Comparison of ENCODE assay signal across 17 cellular contexts in the genomic region with DNA sequence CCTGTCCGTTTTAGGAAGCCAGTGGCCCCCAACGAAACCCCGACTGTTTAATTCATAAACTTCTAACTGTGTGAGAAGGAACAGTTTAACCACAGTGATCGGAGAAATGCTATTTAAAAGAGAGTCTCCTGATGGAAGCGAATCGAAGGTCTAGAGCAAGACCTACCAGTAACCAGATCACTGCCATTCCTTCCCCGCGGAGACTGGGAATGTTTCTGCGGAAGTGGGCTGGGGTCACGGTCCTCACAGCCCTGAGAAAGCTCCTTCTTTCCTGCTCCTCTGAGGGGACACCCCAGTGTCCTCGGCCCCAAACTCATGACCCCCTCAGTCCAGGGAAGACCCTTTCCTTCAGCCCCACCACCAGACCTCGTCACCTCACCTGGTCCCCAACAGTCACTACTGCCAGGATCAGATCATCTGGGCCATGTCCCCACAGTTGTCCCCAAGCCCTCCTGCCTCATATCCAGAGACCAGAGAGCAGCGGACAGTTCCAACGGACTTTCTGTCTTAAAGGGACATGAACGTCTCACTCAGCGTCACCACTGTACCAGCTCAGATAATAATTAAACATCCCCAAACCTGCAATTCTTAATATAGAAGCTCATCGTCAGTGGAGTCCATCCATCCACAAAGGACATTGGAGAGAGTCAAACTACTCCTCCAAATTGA. TPM values are rescaled to one million over a fixed set of nuclear protein-coding genes. Genes with fewer than 3 reads are reported as not detected.
DNase-seq lines count a peak whose midpoint lies in the region; ATAC-seq, FAIRE-seq and TF ChIP-seq lines count a peak whose summit lies in the region.
"Had no signal": no experiment of that assay in that cellular context is flagged by ENCODE, and none has a peak within 500 bp of the region (broad histone marks: within the 10 kb centered on the region; RNA-seq: fewer than 3 reads in every experiment).

A gene with protein sequence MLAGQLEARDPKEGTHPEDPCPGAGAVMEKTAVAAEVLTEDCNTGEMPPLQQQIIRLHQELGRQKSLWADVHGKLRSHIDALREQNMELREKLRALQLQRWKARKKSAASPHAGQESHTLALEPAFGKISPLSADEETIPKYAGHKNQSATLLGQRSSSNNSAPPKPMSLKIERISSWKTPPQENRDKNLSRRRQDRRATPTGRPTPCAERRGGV (minus strand): TSS at position 482 of the 669 bp plus-strand sequence. CDS start 1,219 bp downstream, outside the sequence.

- BruUV-seq in HepG2 (replicated peaks; lab: Mats Ljungman, UMichigan): no TSS peak

- no peaks in the 10 kb centered on the region for H3K36me3 Mint-ChIP-seq in activated naive CD4-positive, alpha-beta T cell treated with anti-CD3 and anti-CD28 coated beads, Interleukin-2, amount 10 ng/mL, durations not matched to agents 7 days and 5 days
- no peaks in the 10 kb centered on the region for H3K36me3 Mint-ChIP-seq in activated T-helper 1 cell treated with anti-CD3 and anti-CD28 coated beads, Interleukin-12 subunit alpha, Interleukin-12 subunit beta, Interleukin-2, Interleukin-4 antibody, amounts not matched to agents 30 ng/mL and 10 ng/mL and 1 ng/mL, durations not matched to agents 14 hours and 24 hours and 36 hours (ENCODE audit: low read depth)

- H3K4me2 ChIP-seq in HepG2 (ENCODE audit: low read depth, low read length): peak within 1 kb of the TSS; percentile 69
- H3K4me2 ChIP-seq: BLaER1 treated with 17β-estradiol and CSF1 and Interleukin-3, amounts not matched to agents 10 nM and 100 nM had no signal

- peaks cover 6% of the 10 kb centered on the region for H3K4me1 Mint-ChIP-seq in activated naive CD4-positive, alpha-beta T cell treated with anti-CD3 and anti-CD28 coated beads, Interleukin-2, amount 10 ng/mL, durations not matched to agents 7 days and 5 days
- H3K4me1 Mint-ChIP-seq in activated T-helper 1 cell treated with anti-CD3 and anti-CD28 coated beads, Interleukin-12 subunit alpha, Interleukin-12 subunit beta, Interleukin-2, Interleukin-4 antibody, amounts not matched to agents 30 ng/mL and 10 ng/mL and 1 ng/mL, durations not matched to agents 14 hours and 24 hours and 36 hours (ENCODE audit: low read depth): no peaks in the 10 kb centered on the region

- intact Hi-C loops in dorsolateral prefrontal cortex (cut with DNase I): no loop called here
- intact Hi-C loops in HepG2 (cut with micrococcal nuclease; ENCODE audit: unreplicated experiment): no loop called here
- intact Hi-C loops in testis (cut with DNase I; ENCODE audit: low total_unique reads): no loop called here
- intact Hi-C loops in activated T-helper 1 cell treated with anti-CD3 and anti-CD28 coated beads, Interleukin-12 subunit alpha, Interleukin-12 subunit beta, Interleukin-2, Interleukin-4 antibody, amounts not matched to agents 30 ng/mL and 10 ng/mL and 1 ng/mL, durations not matched to agents 14 hours and 24 hours and 36 hours (cut with micrococcal nuclease): no loop called here

- peak; percentile 56 for ATAC-seq in HepG2
- no peak for ATAC-seq in HG03045 (IDR thresholded peaks at IDR 0.05; ENCODE audit: unreplicated experiment)

- WGBS in HepG2 (ENCODE audit: low lambda C conversion rate): 51% methylated on average over 17 of the region's 17 CpGs
- 85 to 91% methylated on average over 17 of the region's 17 CpGs for WGBS in testis, 2 donors

- H3K9me3 ChIP-seq in HepG2 (ENCODE audit: low read length) (no peaks in the 10 kb centered on the region), testis (no peaks in the 10 kb centered on the region)
- H3K9me3 ChIP-seq: BLaER1 treated with 17β-estradiol and CSF1 and Interleukin-3, amounts not matched to agents 10 nM and 100 nM; HAP-1 had no signal

- H3K27ac ChIP-seq in dorsolateral prefrontal cortex: no peak within 1 kb of the TSS
- H3K27ac ChIP-seq in HepG2 (ENCODE audit: extremely low read length, insufficient read depth, low read length): no peak within 1 kb of the TSS
- no peak within 1 kb of the TSS for H3K27ac ChIP-seq in testis
- H3K27ac ChIP-seq: BLaER1 treated with 17β-estradiol and CSF1 and Interleukin-3, amounts not matched to agents 10 nM and 100 nM had no signal

- H4K20me1 ChIP-seq in HepG2 (ENCODE audit: insufficient read depth, low read length): no peaks in the 10 kb centered on the region
- H4K20me1 ChIP-seq: BLaER1 treated with 17β-estradiol and CSF1 and Interleukin-3, amounts not matched to agents 10 nM and 100 nM had no signal

- TF ChIP-seq POLR2A in HepG2 (IDR thresholded peaks at IDR 0.05; ENCODE audit: insufficient read depth in 1 of 2, low read depth in 2 of 2, low read length in 2 of 2): no peak
- TF ChIP-seq POLR2A in testis (IDR thresholded peaks at IDR 0.05): no peak

- peaks cover 36% of the 10 kb centered on the region for H3K4me1 ChIP-seq in HepG2 (ENCODE audit: insufficient read depth, low read length)
- H3K4me1 ChIP-seq in testis: no peaks in the 10 kb centered on the region
- H3K4me1 ChIP-seq: BLaER1 treated with 17β-estradiol and CSF1 and Interleukin-3, amounts not matched to agents 10 nM and 100 nM; HAP-1 had no signal

- no peak for TF ChIP-seq RAD21 in HepG2 (CRISPR knock-in tag; IDR thresholded peaks at IDR 0.05)

- no peak within 1 kb of the TSS for H3K27ac Mint-ChIP-seq in activated naive CD4-positive, alpha-beta T cell treated with anti-CD3 and anti-CD28 coated beads, Interleukin-2, amount 10 ng/mL, durations not matched to agents 7 days and 5 days
- no peak within 1 kb of the TSS for H3K27ac Mint-ChIP-seq in activated T-helper 1 cell treated with anti-CD3 and anti-CD28 coated beads, Interleukin-12 subunit alpha, Interleukin-12 subunit beta, Interleukin-2, Interleukin-4 antibody, amounts not matched to agents 30 ng/mL and 10 ng/mL and 1 ng/mL, durations not matched to agents 14 hours and 24 hours and 36 hours
- H3K27ac Mint-ChIP-seq: CD4-positive, alpha-beta T cell had no signal

- POLR2A ChIA-PET in HepG2 (lab: Yijun Ruan, JAX): interaction anchor here (1.0 to 1.1 kb wide), 2 partner anchors 9 to 12 kb away, joined by 4 to 5 read pairs; no protein-coding TSS in a partner anchor

- no peaks in the 10 kb centered on the region for H3K79me2 ChIP-seq in HepG2 (ENCODE audit: insufficient read depth, low read length)

- TF ChIP-seq CTCF in dorsolateral prefrontal cortex (IDR thresholded peaks at IDR 0.05 in 54 of 56, conservative IDR thresholded peaks at IDR 0.05 in 2 of 56; ENCODE audit: low read depth in 1 of 56, partially characterized antibody in 56 of 56) (no peak), HepG2 (CRISPR knock-in tag; IDR thresholded peaks at IDR 0.05) (no peak), testis (IDR thresholded peaks at IDR 0.05) (no peak)

- H3K36me3 ChIP-seq in HepG2 (replicated peaks in 1 of 2; ENCODE audit: control insufficient read depth in 1 of 2, insufficient read depth in 2 of 2, low read length in 2 of 2): no peaks in the 10 kb centered on the region
- no peaks in the 10 kb centered on the region for H3K36me3 ChIP-seq in testis (ENCODE audit: low read depth, missing control alignments)
- H3K36me3 ChIP-seq: HAP-1 had no signal

- H3K4me3 ChIP-seq in dorsolateral prefrontal cortex (no peak within 1 kb of the TSS), HepG2 (replicated peaks in 1 of 3; ENCODE audit: insufficient read depth in 1 of 3, low read depth in 2 of 3, low read length in 3 of 3) (peak within 1 kb of the TSS in 2 of 3 experiments; percentile 29 to 49; a peak in 3 of 6 replicates), testis (no peak within 1 kb of the TSS)
- H3K4me3 ChIP-seq: BLaER1 treated with 17β-estradiol and CSF1 and Interleukin-3, amounts not matched to agents 10 nM and 100 nM; HAP-1 had no signal

- H2AFZ ChIP-seq in HepG2 (ENCODE audit: low read length): peak within 1 kb of the TSS; percentile 74

- H3K9me3 Mint-ChIP-seq in activated naive CD4-positive, alpha-beta T cell treated with anti-CD3 and anti-CD28 coated beads, Interleukin-2, amount 10 ng/mL, durations not matched to agents 7 days and 5 days: no peaks in the 10 kb centered on the region
- no peaks in the 10 kb centered on the region for H3K9me3 Mint-ChIP-seq in activated T-helper 1 cell treated with anti-CD3 and anti-CD28 coated beads, Interleukin-12 subunit alpha, Interleukin-12 subunit beta, Interleukin-2, Interleukin-4 antibody, amounts not matched to agents 30 ng/mL and 10 ng/mL and 1 ng/mL, durations not matched to agents 14 hours and 24 hours and 36 hours
- H3K9me3 Mint-ChIP-seq: CD4-positive, alpha-beta T cell had no signal

- TF ChIP-seq EP300 in HepG2 (IDR thresholded peaks at IDR 0.05; ENCODE audit: low read depth in 2 of 2, low read length in 2 of 2) (no peak), HepG2 (CRISPR knock-in tag; IDR thresholded peaks at IDR 0.05; ENCODE audit: borderline replicate concordance) (no peak)

- DNase-seq in activated naive CD4-positive, alpha-beta T cell treated with anti-CD3 and anti-CD28 coated beads, Interleukin-2, amount 10 ng/mL, durations not matched to agents 7 days and 5 days: no peak
- DNase-seq in activated naive CD4-positive, alpha-beta T cell treated with Interleukin-2 at 50 U/mL for 16 hours: no peak
- DNase-seq in dorsolateral prefrontal cortex (no peak), HepG2 (ENCODE audit: low spot score) (no peak), testis (no peak), RKO (ENCODE audit: low spot score) (no peak)
- DNase-seq in activated T-helper 1 cell treated with anti-CD3 and anti-CD28 coated beads, Interleukin-12 subunit alpha, Interleukin-12 subunit beta, Interleukin-2, Interleukin-4 antibody, amounts not matched to agents 30 ng/mL and 10 ng/mL and 1 ng/mL, durations not matched to agents 14 hours and 24 hours and 36 hours (ENCODE audit: low spot score): no peak
- DNase-seq: ACHN; CD4-positive, alpha-beta T cell; GF-D8; GOT3; IMR-90 had no signal

- H3K27me3 ChIP-seq in dorsolateral prefrontal cortex (no peaks in the 10 kb centered on the region), HepG2 (ENCODE audit: control insufficient read depth in 1 of 2, insufficient read depth in 2 of 2, low read length in 2 of 2) (no peaks in the 10 kb centered on the region), testis (no peaks in the 10 kb centered on the region)
- H3K27me3 ChIP-seq: BLaER1 treated with 17β-estradiol and CSF1 and Interleukin-3, amounts not matched to agents 10 nM and 100 nM had no signal

- CTCF ChIA-PET in activated naive CD4-positive, alpha-beta T cell treated with anti-CD3 and anti-CD28 coated beads, Interleukin-2, amount 10 ng/mL, durations not matched to agents 7 days and 5 days (lab: Charles Lee): no interaction called here
- CTCF ChIA-PET in HepG2 (lab: Yijun Ruan, JAX; ENCODE audit: low intra/inter-chr PET ratio, low total read pairs): no interaction called here

- peak within 1 kb of the TSS; percentile 9 for H3K4me3 Mint-ChIP-seq in activated naive CD4-positive, alpha-beta T cell treated with anti-CD3 and anti-CD28 coated beads, Interleukin-2, amount 10 ng/mL, durations not matched to agents 7 days and 5 days
- no peak within 1 kb of the TSS for H3K4me3 Mint-ChIP-seq in activated T-helper 1 cell treated with anti-CD3 and anti-CD28 coated beads, Interleukin-12 subunit alpha, Interleukin-12 subunit beta, Interleukin-2, Interleukin-4 antibody, amounts not matched to agents 30 ng/mL and 10 ng/mL and 1 ng/mL, durations not matched to agents 14 hours and 24 hours and 36 hours
- H3K4me3 Mint-ChIP-seq: CD4-positive, alpha-beta T cell had no signal

- no peak for FAIRE-seq in HepG2 (lab: Jason Lieb, UNC)
- FAIRE-seq: GM19239 had no signal

- in situ Hi-C loops in HepG2 (cut with HindIII; ENCODE audit: extremely low pct_ligation_motif_present, low pct_unique_long_range_greater_than_20kb): no loop called here

- no peaks in the 10 kb centered on the region for H3K27me3 Mint-ChIP-seq in activated naive CD4-positive, alpha-beta T cell treated with anti-CD3 and anti-CD28 coated beads, Interleukin-2, amount 10 ng/mL, durations not matched to agents 7 days and 5 days
- no peaks in the 10 kb centered on the region for H3K27me3 Mint-ChIP-seq in activated T-helper 1 cell treated with anti-CD3 and anti-CD28 coated beads, Interleukin-12 subunit alpha, Interleukin-12 subunit beta, Interleukin-2, Interleukin-4 antibody, amounts not matched to agents 30 ng/mL and 10 ng/mL and 1 ng/mL, durations not matched to agents 14 hours and 24 hours and 36 hours (ENCODE audit: insufficient read depth)
- H3K27me3 Mint-ChIP-seq: CD4-positive, alpha-beta T cell had no signal

- H3K9ac ChIP-seq in HepG2 (ENCODE audit: insufficient read depth, low read depth, low read length): no peak within 1 kb of the TSS; the same call in 1 of the 2 replicates
- H3K9ac ChIP-seq: BLaER1 treated with 17β-estradiol and CSF1 and Interleukin-3, amounts not matched to agents 10 nM and 100 nM had no signal

RNA-seq across cellular contexts. Expression of the gene that starts here (rescaled TPM):
- total RNA-seq in dorsolateral prefrontal cortex (10 to 100 TPM in 98 of 120 experiments, 1 to 10 TPM in 22; 5.6 to 29.8 (median 13.6) TPM), HepG2 (2016; rRNA removed; fragmentation: Illumina TruSeq; extraction: Trizol) (2.4 and 2.8 TPM in 2 replicates), testis (100 to 1,000 TPM in 1 of 2 donors, 10 to 100 TPM in 1; 81.3 to 107 TPM)
- 3.3 and 3.5 TPM in 2 replicates for total RNA-seq in HepG2 (2016; cell fraction: cytosol; rRNA removed; fragmentation: Illumina TruSeq; extraction: Trizol; ENCODE audit: low read depth)
- total RNA-seq in HepG2 (2016; cell fraction: insoluble cytoplasmic fraction; rRNA removed; fragmentation: Illumina TruSeq; extraction: Trizol): 2.7 and 2.9 TPM in 2 replicates
- 4.2 and 4.4 TPM in 2 replicates for total RNA-seq in HepG2 (2016; cell fraction: membrane; rRNA removed; fragmentation: Illumina TruSeq; extraction: Trizol)
- 1.8 and 1.9 TPM in 2 replicates for total RNA-seq in HepG2 (2016; cell fraction: nucleus; rRNA removed; fragmentation: Illumina TruSeq; extraction: Trizol)
- polyA plus RNA-seq in HepG2 (2011; rRNA removed) (0.90 and 1.0 TPM in 2 replicates), testis (ENCODE audit: insufficient read depth, low read depth, low replicate concordance) (350 TPM)
- 0.62 and 0.91 TPM in 2 replicates for polyA plus RNA-seq in HepG2 (2011; cell fraction: cytosol; rRNA removed)
- polyA plus RNA-seq in HepG2 (2011; cell fraction: nucleus; rRNA removed): 0.42 and 0.76 TPM in 2 replicates
- 0.75 and 2.0 TPM in 2 replicates for polyA plus RNA-seq in HepG2 (2012)
- 4.4 and 6.0 TPM in 2 replicates for polyA plus RNA-seq in HepG2 (2016; cell fraction: cytosol; fragmentation: Illumina TruSeq; extraction: Trizol; ENCODE audit: low read depth)
- polyA plus RNA-seq in HepG2 (2016; cell fraction: insoluble cytoplasmic fraction; fragmentation: Illumina TruSeq; extraction: Trizol; ENCODE audit: low read depth): 2.8 and 3.2 TPM in 2 replicates
- 3.1 and 4.8 TPM in 2 replicates for polyA plus RNA-seq in HepG2 (2016; cell fraction: membrane; fragmentation: Illumina TruSeq; extraction: Trizol; ENCODE audit: low read depth)
- 1.5 and 2.0 TPM in 2 replicates for polyA plus RNA-seq in HepG2 (2016; cell fraction: nucleus; fragmentation: Illumina TruSeq; extraction: Trizol; ENCODE audit: insufficient read depth, low read depth)
- 0.49 TPM in 1 of 2 replicates, not detected in the other for polyA minus RNA-seq in HepG2 (2011; rRNA and poly(A)+ RNA removed; ENCODE audit: low replicate concordance)
- polyA minus RNA-seq in HepG2 (2011; cell fraction: cytosol; rRNA and poly(A)+ RNA removed): not detected in 2 replicates
- polyA minus RNA-seq in HepG2 (2011; cell fraction: nucleus; rRNA and poly(A)+ RNA removed): 0.13 TPM in 1 of 2 replicates, not detected in the other
- 0.59 and 0.93 TPM in 2 replicates for total RNA-seq in activated T-helper 1 cell treated with anti-CD3 and anti-CD28 coated beads, Interleukin-12 subunit alpha, Interleukin-12 subunit beta, Interleukin-2, Interleukin-4 antibody, amounts not matched to agents 30 ng/mL and 10 ng/mL and 1 ng/mL, durations not matched to agents 14 hours and 24 hours and 36 hours
- total RNA-seq: A172, IMR-90 had no signal

Comparison
In these comparisons a context has a peak if more than half of its experiments do, and no peak if none do; other contexts are left out.
1. RNA of the gene that starts here (polyA plus RNA-seq): 350 TPM in testis (single experiment); 0.42 to 6.0 TPM in HepG2; every median in the first group is over 10 times any median in the second.
2. H3K4me3 ChIP-seq: peak in HepG2 (2 of 3); none in dorsolateral prefrontal cortex (0 of 59) and testis (0 of 2).